Comparison of ENCODE assay signal across 8 cellular contexts in the genomic region with DNA sequence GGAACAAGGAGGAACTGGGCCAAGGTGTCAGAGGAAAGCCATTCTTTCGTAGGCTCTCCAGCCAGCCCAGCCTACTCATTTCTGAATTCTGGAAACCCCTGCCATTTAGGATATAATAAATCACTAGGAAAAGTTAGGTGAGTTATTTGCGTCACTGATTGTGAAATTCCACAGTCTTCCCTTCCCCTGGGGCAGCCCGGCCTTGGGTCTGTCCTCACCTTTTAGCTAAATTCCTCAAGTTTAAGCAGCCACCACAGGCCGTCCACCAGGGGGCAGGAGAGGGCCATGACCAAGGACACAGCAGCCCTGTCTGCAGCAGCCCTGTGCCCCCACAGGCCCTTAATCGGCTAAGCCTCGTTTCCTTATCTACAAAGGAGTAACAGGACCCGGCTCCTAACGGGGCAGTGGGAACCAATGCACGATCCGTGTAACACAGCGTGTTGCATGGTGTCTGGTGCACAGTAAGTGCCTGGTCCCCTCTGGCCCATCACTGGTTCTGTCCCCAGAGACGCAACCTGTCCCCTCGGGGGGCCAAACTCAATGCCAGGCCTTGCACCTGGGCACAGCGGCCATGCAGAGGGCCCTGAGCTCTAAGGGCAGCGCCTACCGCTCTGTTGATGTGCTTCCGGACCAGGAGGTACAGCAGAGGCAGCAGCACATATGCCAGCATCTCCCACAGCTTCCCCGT. TPM values are rescaled to one million over a fixed set of nuclear protein-coding genes. Genes with fewer than 3 reads are reported as not detected.
A peak's percentile ranks its signal among the peaks of the same experiment; 100 is the strongest.
DNase-seq lines count a peak whose midpoint lies in the region; TF ChIP-seq lines count a peak whose summit lies in the region.

No MANE protein-coding gene starts in this region.

- H3K9me3 ChIP-seq in SK-N-MC (ENCODE audit: low read depth, low read length) (no peaks in the 10 kb centered on the region), ovary (no peaks in the 10 kb centered on the region), tibial artery (no peaks in the 10 kb centered on the region)

- DNase-seq in ELR (ENCODE audit: low read depth): peak; percentile 85
- DNase-seq in LNCaP clone FGC (ENCODE audit: low read depth): peak; percentile 36
- DNase-seq in SK-N-MC (ENCODE audit: low read depth, low spot score): peak; percentile 44
- DNase-seq in activated naive CD4-positive, alpha-beta T cell (lab: John Stamatoyannopoulos, UW): peak; percentile 67 to 83 (median 78)
- peak; percentile 79 for DNase-seq in globus pallidus (ENCODE audit: low spot score)
- peak; percentile 92 to 97 (median 95) for DNase-seq in ovary
- peak; percentile 88 to 91 for DNase-seq in tibial artery
- DNase-seq in cortex of kidney (lab: John Stamatoyannopoulos, UW): no peak

- no peak overlapping the region for H3K9ac ChIP-seq in SK-N-MC (ENCODE audit: insufficient read length)

- TF ChIP-seq EP300 in ovary (IDR thresholded peaks at IDR 0.05): no peak

- H3K4me3 ChIP-seq in LNCaP clone FGC (ENCODE audit: low read depth, low read length): no peak overlapping the region
- H3K4me3 ChIP-seq in SK-N-MC: no peak overlapping the region
- H3K4me3 ChIP-seq in ovary: no peak overlapping the region
- H3K4me3 ChIP-seq in tibial artery: no peak overlapping the region

- TF ChIP-seq CTCF in LNCaP clone FGC (IDR thresholded peaks at IDR 0.05; ENCODE audit: control insufficient read depth, extremely low read depth, insufficient read depth): peak; percentile 91
- peak; percentile 84 to 97 (median 92) for TF ChIP-seq CTCF in ovary (IDR thresholded peaks at IDR 0.05)
- peak; percentile 86 to 89 for TF ChIP-seq CTCF in tibial artery (IDR thresholded peaks at IDR 0.05)

- intact Hi-C loops in ovary (cut with DNase I): loop anchor here in 3 of 4 donors (2.0 to 10.0 kb wide), 3 partner anchors 86 to 384 kb away; no protein-coding TSS in a partner anchor
- intact Hi-C loops in tibial artery (cut with DNase I; ENCODE audit: low total_unique reads): loop anchor here (2.0 kb wide), 1 partner anchor 84 kb away; no protein-coding TSS in a partner anchor

- H3K4me1 ChIP-seq in ovary (ENCODE audit: insufficient read depth): peaks cover 2% of the 10 kb centered on the region
- peaks cover 0 to 6% (median 0%) of the 10 kb centered on the region in 4 donors for H3K4me1 ChIP-seq in tibial artery

- no peaks in the 10 kb centered on the region for H3K27me3 ChIP-seq in ovary
- no peaks in the 10 kb centered on the region for H3K27me3 ChIP-seq in tibial artery

- WGBS in ovary, 3 donors: 34 to 37% (median 36%) methylated on average over 17 to 18 of the region's 18 CpGs

- H3K27ac ChIP-seq in SK-N-MC (no peak overlapping the region), ovary (no peak overlapping the region), tibial artery (no peak overlapping the region)

- H3K36me3 ChIP-seq in SK-N-MC (ENCODE audit: insufficient read depth, low read length): no peaks in the 10 kb centered on the region
- H3K36me3 ChIP-seq in ovary: no peaks in the 10 kb centered on the region
- peaks cover 0 to 29% (median 4%) of the 10 kb centered on the region in 3 donors for H3K36me3 ChIP-seq in tibial artery

- TF ChIP-seq POLR2A in ovary (IDR thresholded peaks at IDR 0.05): peak; percentile 12

RNA-seq across cellular contexts. Expression of a gene that starts 18.1 kb away (rescaled TPM):
- 10 to 100 TPM in 4 of 7 donors, 1 to 10 TPM in 3; 4.8 to 17.8 (median 12.2) TPM for total RNA-seq in ovary
- polyA plus RNA-seq in ovary: 1 to 10 TPM; 3.1 to 3.6 TPM

RNA-seq across cellular contexts. Expression of a gene that starts 41.4 kb away (rescaled TPM):
- 10 to 100 TPM in 1 of 7 donors, 1 to 10 TPM in 6; 3.4 to 19.4 (median 5.6) TPM for total RNA-seq in ovary
- polyA plus RNA-seq in ovary: 1 to 10 TPM in 1 of 2 donors, under 1 TPM in 1; 0.64 to 6.7 TPM
